8 cellular contexts compared by ENCODE assay signal in the genomic region with DNA sequence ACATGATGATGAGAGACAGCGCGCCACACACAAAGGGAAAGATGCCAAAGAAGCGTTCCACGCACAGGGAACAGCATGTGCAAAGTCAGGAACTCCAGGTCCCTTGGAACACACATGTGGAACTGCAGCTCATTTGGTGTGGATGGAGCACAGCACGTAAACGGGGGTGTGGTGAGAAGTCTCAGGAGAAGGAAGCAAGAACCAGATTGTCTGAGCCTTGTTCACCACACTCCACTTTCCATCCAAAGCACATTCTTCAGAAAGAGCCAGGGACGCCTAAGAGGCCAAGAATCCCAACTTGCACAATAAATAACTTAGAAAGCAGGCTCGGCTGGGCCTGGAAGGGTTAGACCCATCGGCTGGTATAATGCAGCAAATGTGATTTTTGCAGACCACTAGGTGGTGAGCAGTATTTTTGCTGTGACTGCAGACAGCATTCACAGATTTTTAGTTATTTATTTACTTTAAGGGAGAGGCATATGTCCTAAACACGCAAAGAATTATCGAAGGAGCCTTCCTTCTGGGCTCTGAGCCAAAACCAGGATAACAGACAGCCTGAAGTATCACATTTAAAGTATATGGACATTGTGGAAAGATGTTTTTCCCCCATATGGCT. TPM values are rescaled to one million over a fixed set of nuclear protein-coding genes. Genes with fewer than 3 reads are reported as not detected.
DNase-seq lines count a peak whose midpoint lies in the region; ATAC-seq and TF ChIP-seq lines count a peak whose summit lies in the region.

No MANE protein-coding gene starts in this region.

- no peak for ATAC-seq in activated naive CD8-positive, alpha-beta T cell treated with anti-CD3 and anti-CD28 coated beads, Interleukin-2, amount 50 U/mL, for 24 hours
- no peak for ATAC-seq in HG02763 (IDR thresholded peaks at IDR 0.05; ENCODE audit: unreplicated experiment)

- no peaks in the 10 kb centered on the region for H3K36me3 ChIP-seq in WERI-Rb-1

- no peaks in the 10 kb centered on the region for H3K27me3 Mint-ChIP-seq in activated naive CD8-positive, alpha-beta T cell treated with anti-CD3 and anti-CD28 coated beads, Interleukin-2, amount 50 U/mL, for 24 hours

- no peaks in the 10 kb centered on the region for H3K9me3 Mint-ChIP-seq in activated naive CD8-positive, alpha-beta T cell treated with anti-CD3 and anti-CD28 coated beads, Interleukin-2, amount 50 U/mL, for 24 hours

- peaks cover 84% of the 10 kb centered on the region for H3K4me1 Mint-ChIP-seq in activated naive CD8-positive, alpha-beta T cell treated with anti-CD3 and anti-CD28 coated beads, Interleukin-2, amount 50 U/mL, for 24 hours

- TF ChIP-seq CTCF in AG10803 (conservative IDR thresholded peaks at IDR 0.05; ENCODE audit: low read length) (peak; percentile 68), WERI-Rb-1 (IDR thresholded peaks at IDR 0.05; ENCODE audit: low read depth, low read length) (no peak)

- H3K4me3 ChIP-seq in AG10803 (ENCODE audit: low read length) (no peak overlapping the region; the same call in 1 of the 2 replicates), WERI-Rb-1 (ENCODE audit: low read depth, low read length) (no peak overlapping the region)

- H3K4me3 Mint-ChIP-seq in activated naive CD8-positive, alpha-beta T cell treated with anti-CD3 and anti-CD28 coated beads, Interleukin-2, amount 50 U/mL, for 24 hours, result no peak overlapping the region

- peak overlapping the region; percentile 65 for H3K27ac Mint-ChIP-seq in activated naive CD8-positive, alpha-beta T cell treated with anti-CD3 and anti-CD28 coated beads, Interleukin-2, amount 50 U/mL, for 24 hours

- no peaks in the 10 kb centered on the region for H3K36me3 Mint-ChIP-seq in activated naive CD8-positive, alpha-beta T cell treated with anti-CD3 and anti-CD28 coated beads, Interleukin-2, amount 50 U/mL, for 24 hours (ENCODE audit: low read depth)

- peak; percentile 98 for DNase-seq in AG10803 (ENCODE audit: low read depth)
- DNase-seq in HT-29 (ENCODE audit: low spot score), result peak; percentile 55
- DNase-seq in activated naive CD8-positive, alpha-beta T cell treated with anti-CD3 and anti-CD28 coated beads, Interleukin-2, amount 50 U/mL, for 24 hours, result no peak
- peak; percentile 86 for DNase-seq in hepatic stellate cell (ENCODE audit: low spot score)
- peak; percentile 75 for DNase-seq in smooth muscle cell of the brain vasculature (ENCODE audit: low read depth, low spot score)
- DNase-seq in WERI-Rb-1, result no peak
- no peak for DNase-seq in SW480 (ENCODE audit: low spot score)

- no peak overlapping the region for H3K27ac ChIP-seq in WERI-Rb-1

- no peaks in the 10 kb centered on the region for H3K9me3 ChIP-seq in WERI-Rb-1 (ENCODE audit: severe bottlenecking)

- no peaks in the 10 kb centered on the region for H3K27me3 ChIP-seq in WERI-Rb-1 (ENCODE audit: insufficient read depth, low read depth, severe bottlenecking)

RNA-seq across cellular contexts. Expression of a gene that starts 27.9 kb away (rescaled TPM):
- total RNA-seq in HT-29 (2014; rRNA removed; shearing (Covaris generic)), result 12.1 and 12.2 TPM in 2 replicates

RNA-seq across cellular contexts. Expression of a gene that starts 28.1 kb away (rescaled TPM):
- total RNA-seq in HT-29 (2014; rRNA removed; shearing (Covaris generic)), result 38.9 and 45.8 TPM in 2 replicates

RNA-seq across cellular contexts. Expression of a gene that starts 29.8 kb away (rescaled TPM):
- 88.4 and 107 TPM in 2 replicates for total RNA-seq in HT-29 (2014; rRNA removed; shearing (Covaris generic))

Comparison
In these comparisons a context has a peak if more than half of its experiments do, and no peak if none do; other contexts are left out.
1. DNase-seq: peak in AG10803 (single experiment), HT-29 (single experiment), hepatic stellate cell (single experiment) and smooth muscle cell of the brain vasculature (single experiment); none in activated naive CD8-positive, alpha-beta T cell treated with anti-CD3 and anti-CD28 coated beads, Interleukin-2, amount 50 U/mL, for 24 hours (single experiment), WERI-Rb-1 (single experiment) and SW480 (single experiment).